Comparison of ENCODE assay signal across 11 cellular contexts in genomic region chr4:139675156-139675555, GRCh38. TPM values are rescaled to one million over a fixed set of nuclear protein-coding genes. Genes with fewer than 3 reads are reported as not detected.
DNase-seq lines count a peak whose midpoint lies in the region; ATAC-seq and TF ChIP-seq lines count a peak whose summit lies in the region.
"Had no signal": no experiment of that assay in that cellular context is flagged by ENCODE, and none has a peak within 500 bp of the region (broad histone marks: within the 10 kb centered on the region; RNA-seq: fewer than 3 reads in every experiment).

No MANE protein-coding gene starts in this region.

- DNase-seq in KBM-7 = peak; percentile 88
- DNase-seq in breast epithelium (ENCODE audit: low spot score in 2 of 2) = no peak
- no peak for DNase-seq in activated T-helper 2 cell treated with anti-CD3 and anti-CD28 coated beads, Interferon-gamma antibody, Interleukin-2, Interleukin-4, amounts not matched to agents 10 μg/mL and 5 μg/mL and 100 μg/mL, durations not matched to agents 14 hours and 24 hours and 36 hours (ENCODE audit: low spot score)
- no peak for DNase-seq in activated naive CD4-positive, alpha-beta T cell treated with anti-CD3 and anti-CD28 coated beads for 36 hours
- DNase-seq: glutamatergic neuron, H7, NCI-H187 had no signal

- no peak overlapping the region for H3K9ac ChIP-seq in skeletal muscle tissue (ENCODE audit: low read depth in 1 of 3, low read length in 3 of 3)

- peaks cover 54% of the 10 kb centered on the region for H3K36me3 Mint-ChIP-seq in dendritic cell treated with granulocyte-macrophage colony-stimulating factor and Interleukin-4, amounts not matched to agents 40 ng/mL and 50 ng/mL, for 4 days (ENCODE audit: low read depth)
- peaks cover 30% of the 10 kb centered on the region for H3K36me3 Mint-ChIP-seq in activated T-helper 2 cell treated with anti-CD3 and anti-CD28 coated beads, Interferon-gamma antibody, Interleukin-2, Interleukin-4, amounts not matched to agents 10 μg/mL and 5 μg/mL and 100 μg/mL, durations not matched to agents 14 hours and 24 hours and 36 hours (ENCODE audit: low read depth)
- H3K36me3 Mint-ChIP-seq in activated naive CD4-positive, alpha-beta T cell treated with anti-CD3 and anti-CD28 coated beads for 36 hours (ENCODE audit: low read depth) = no peaks in the 10 kb centered on the region

- H3K27me3 Mint-ChIP-seq in dendritic cell treated with granulocyte-macrophage colony-stimulating factor and Interleukin-4, amounts not matched to agents 40 ng/mL and 50 ng/mL, for 4 days = no peaks in the 10 kb centered on the region
- no peaks in the 10 kb centered on the region for H3K27me3 Mint-ChIP-seq in activated T-helper 2 cell treated with anti-CD3 and anti-CD28 coated beads, Interferon-gamma antibody, Interleukin-2, Interleukin-4, amounts not matched to agents 10 μg/mL and 5 μg/mL and 100 μg/mL, durations not matched to agents 14 hours and 24 hours and 36 hours (ENCODE audit: low read depth)
- no peaks in the 10 kb centered on the region for H3K27me3 Mint-ChIP-seq in activated naive CD4-positive, alpha-beta T cell treated with anti-CD3 and anti-CD28 coated beads for 36 hours (ENCODE audit: low read depth)

- H3K27me3 ChIP-seq in skeletal muscle tissue (ENCODE audit: control insufficient read depth in 3 of 3, insufficient read depth in 3 of 3, low read length in 3 of 3) (no peaks in the 10 kb centered on the region), breast epithelium (no peaks in the 10 kb centered on the region)

- H3K4me3 ChIP-seq in skeletal muscle tissue (ENCODE audit: low read length in 3 of 3) = no peak overlapping the region
- no peak overlapping the region for H3K4me3 ChIP-seq in breast epithelium

- H3K4me1 ChIP-seq in skeletal muscle tissue (ENCODE audit: control insufficient read depth in 3 of 3, insufficient read depth in 3 of 3, low read length in 3 of 3) (peaks cover 2 to 12% (median 7%) of the 10 kb centered on the region in 3 donors), breast epithelium (no peaks in the 10 kb centered on the region)

- peak overlapping the region; percentile 85 for H3K27ac Mint-ChIP-seq in dendritic cell treated with granulocyte-macrophage colony-stimulating factor and Interleukin-4, amounts not matched to agents 40 ng/mL and 50 ng/mL, for 4 days
- H3K27ac Mint-ChIP-seq in activated T-helper 2 cell treated with anti-CD3 and anti-CD28 coated beads, Interferon-gamma antibody, Interleukin-2, Interleukin-4, amounts not matched to agents 10 μg/mL and 5 μg/mL and 100 μg/mL, durations not matched to agents 14 hours and 24 hours and 36 hours = no peak overlapping the region
- no peak overlapping the region for H3K27ac Mint-ChIP-seq in activated naive CD4-positive, alpha-beta T cell treated with anti-CD3 and anti-CD28 coated beads for 36 hours

- TF ChIP-seq CTCF in breast epithelium (IDR thresholded peaks at IDR 0.05) = no peak

- H3K27ac ChIP-seq in skeletal muscle tissue (ENCODE audit: low read depth, low read length) (peak overlapping the region; percentile 19), breast epithelium (no peak overlapping the region)

- no peaks in the 10 kb centered on the region for H3K9me3 Mint-ChIP-seq in dendritic cell treated with granulocyte-macrophage colony-stimulating factor and Interleukin-4, amounts not matched to agents 40 ng/mL and 50 ng/mL, for 4 days
- no peaks in the 10 kb centered on the region for H3K9me3 Mint-ChIP-seq in activated T-helper 2 cell treated with anti-CD3 and anti-CD28 coated beads, Interferon-gamma antibody, Interleukin-2, Interleukin-4, amounts not matched to agents 10 μg/mL and 5 μg/mL and 100 μg/mL, durations not matched to agents 14 hours and 24 hours and 36 hours
- no peaks in the 10 kb centered on the region for H3K9me3 Mint-ChIP-seq in activated naive CD4-positive, alpha-beta T cell treated with anti-CD3 and anti-CD28 coated beads for 36 hours

- CTCF ChIA-PET in activated naive CD4-positive, alpha-beta T cell treated with anti-CD3 and anti-CD28 coated beads for 36 hours (lab: Charles Lee) = no interaction called here

- H3K4me1 Mint-ChIP-seq in dendritic cell treated with granulocyte-macrophage colony-stimulating factor and Interleukin-4, amounts not matched to agents 40 ng/mL and 50 ng/mL, for 4 days (ENCODE audit: low read depth) = peaks cover 51% of the 10 kb centered on the region
- H3K4me1 Mint-ChIP-seq in activated T-helper 2 cell treated with anti-CD3 and anti-CD28 coated beads, Interferon-gamma antibody, Interleukin-2, Interleukin-4, amounts not matched to agents 10 μg/mL and 5 μg/mL and 100 μg/mL, durations not matched to agents 14 hours and 24 hours and 36 hours (ENCODE audit: low read depth) = peaks cover 12% of the 10 kb centered on the region
- H3K4me1 Mint-ChIP-seq in activated naive CD4-positive, alpha-beta T cell treated with anti-CD3 and anti-CD28 coated beads for 36 hours (ENCODE audit: low read depth) = no peaks in the 10 kb centered on the region

- H3K9me3 ChIP-seq in skeletal muscle tissue (ENCODE audit: control insufficient read depth in 3 of 3, low read length in 3 of 3) (no peaks in the 10 kb centered on the region), breast epithelium (no peaks in the 10 kb centered on the region)

- intact Hi-C loops in dendritic cell treated with granulocyte-macrophage colony-stimulating factor and Interleukin-4, amounts not matched to agents 40 ng/mL and 50 ng/mL, for 4 days (cut with micrococcal nuclease) = loop anchor here (1.0 kb wide), 1 partner anchor 8 kb away; no protein-coding TSS in a partner anchor
- intact Hi-C loops in breast epithelium (cut with DNase I; ENCODE audit: low total_unique reads) = no loop called here
- intact Hi-C loops in activated T-helper 2 cell treated with anti-CD3 and anti-CD28 coated beads, Interferon-gamma antibody, Interleukin-2, Interleukin-4, amounts not matched to agents 10 μg/mL and 5 μg/mL and 100 μg/mL, durations not matched to agents 14 hours and 24 hours and 36 hours (cut with micrococcal nuclease) = no loop called here
- intact Hi-C loops in activated naive CD4-positive, alpha-beta T cell treated with anti-CD3 and anti-CD28 coated beads for 36 hours (cut with micrococcal nuclease) = no loop called here

- peak; percentile 88 for ATAC-seq in GM18868 (IDR thresholded peaks at IDR 0.05; ENCODE audit: unreplicated experiment)
- ATAC-seq in HG02623 (IDR thresholded peaks at IDR 0.05; ENCODE audit: unreplicated experiment) = no peak

- peak overlapping the region; percentile 59 for H3K4me3 Mint-ChIP-seq in dendritic cell treated with granulocyte-macrophage colony-stimulating factor and Interleukin-4, amounts not matched to agents 40 ng/mL and 50 ng/mL, for 4 days
- H3K4me3 Mint-ChIP-seq in activated T-helper 2 cell treated with anti-CD3 and anti-CD28 coated beads, Interferon-gamma antibody, Interleukin-2, Interleukin-4, amounts not matched to agents 10 μg/mL and 5 μg/mL and 100 μg/mL, durations not matched to agents 14 hours and 24 hours and 36 hours (ENCODE audit: low read depth) = no peak overlapping the region
- H3K4me3 Mint-ChIP-seq in activated naive CD4-positive, alpha-beta T cell treated with anti-CD3 and anti-CD28 coated beads for 36 hours = no peak overlapping the region

- peaks cover 9 to 24% (median 21%) of the 10 kb centered on the region in 3 donors for H3K36me3 ChIP-seq in skeletal muscle tissue (ENCODE audit: control insufficient read depth in 3 of 3, insufficient read depth in 3 of 3, low read length in 3 of 3)
- H3K36me3 ChIP-seq in breast epithelium = no peaks in the 10 kb centered on the region

- TF ChIP-seq POLR2A in breast epithelium (IDR thresholded peaks at IDR 0.05) = no peak

- in situ Hi-C loops in KBM-7 (cut with MboI; ENCODE audit: low pct_unique_long_range_greater_than_20kb, low sequenced_read_pairs) = no loop called here

RNA-seq across cellular contexts. Expression of gene MGST2, which starts 9.5 kb away (rescaled TPM):
- total RNA-seq in skeletal muscle tissue (37.6 TPM), breast epithelium (10 to 100 TPM; 29.1 to 58.7 (median 50.5) TPM)
- total RNA-seq in activated T-helper 2 cell treated with anti-CD3 and anti-CD28 coated beads, Interferon-gamma antibody, Interleukin-2, Interleukin-4, amounts not matched to agents 10 μg/mL and 5 μg/mL and 100 μg/mL, durations not matched to agents 14 hours and 24 hours and 36 hours = 29.5 and 32.5 TPM in 2 replicates
- 1 to 10 TPM; 5.4 to 6.2 TPM for total RNA-seq in activated naive CD4-positive, alpha-beta T cell treated with anti-CD3 and anti-CD28 coated beads for 36 hours
